ENCODE assay signal across 23 cellular contexts in the genomic region with DNA sequence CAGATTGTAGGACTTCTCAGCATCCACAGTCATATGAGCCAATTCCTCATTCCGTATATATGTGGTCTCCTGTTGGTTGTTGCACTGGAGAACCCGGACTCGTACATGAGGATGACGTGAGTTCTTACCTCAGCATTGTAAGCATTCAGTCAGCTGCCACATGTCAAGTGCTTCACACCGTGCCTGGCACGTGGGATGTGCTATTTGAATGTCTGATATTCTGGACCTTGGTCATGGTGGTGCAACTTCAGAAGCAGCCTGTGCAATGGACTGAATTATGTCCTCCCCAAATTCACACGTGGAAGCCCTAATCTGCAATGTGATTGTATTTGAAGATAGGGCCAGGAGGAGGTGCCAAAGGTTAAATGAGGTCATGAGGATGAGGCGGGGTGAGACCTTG.
"Had no signal": no experiment of that assay in that cellular context is flagged by ENCODE, and none has a peak within 500 bp of the region (broad histone marks: within the 10 kb centered on the region; RNA-seq: fewer than 3 reads in every experiment).

No MANE protein-coding gene starts in this region.

- H3K9me3 Mint-ChIP-seq: IgD-negative memory B cell had no signal

- H3K27me3 Mint-ChIP-seq: IgD-negative memory B cell had no signal

- FAIRE-seq: RCC 7860 had no signal

- H3K27ac ChIP-seq: SJSA1, SK-N-MC had no signal

- H3K36me3 Mint-ChIP-seq: IgD-negative memory B cell had no signal

- H3K4me3 ChIP-seq: SJSA1, SK-N-MC had no signal

- DNase-seq: KBM-7, MV-4-11, NCI-H1048, NCI-H1105 treated with DMSO at 0.1 percent for 48 hours, NCI-H1417 treated with DMSO at 0.1 percent for 48 hours, NCI-H146, NCI-H1694 treated with DMSO at 0.1 percent for 48 hours, NCI-H1930, NCI-H2081, NCI-H2107, NCI-H2227 treated with DMSO at 0.1 percent for 48 hours, NCI-H446, NCI-H510A, NCI-H524 treated with DMSO at 0.1 percent for 48 hours, NCI-H69, NCI-H774, Right ventricle myocardium superior, RPMI8226, SIG-M5 had no signal

- H3K27me3 ChIP-seq: SJSA1 had no signal

- H3K9me3 ChIP-seq: SJSA1 had no signal

- H3K36me3 ChIP-seq: SJSA1 had no signal

- H3K4me1 ChIP-seq: SJSA1 had no signal

- H3K4me3 Mint-ChIP-seq: IgD-negative memory B cell had no signal
